ENCODE assay signal across 21 cellular contexts in the genomic region with DNA sequence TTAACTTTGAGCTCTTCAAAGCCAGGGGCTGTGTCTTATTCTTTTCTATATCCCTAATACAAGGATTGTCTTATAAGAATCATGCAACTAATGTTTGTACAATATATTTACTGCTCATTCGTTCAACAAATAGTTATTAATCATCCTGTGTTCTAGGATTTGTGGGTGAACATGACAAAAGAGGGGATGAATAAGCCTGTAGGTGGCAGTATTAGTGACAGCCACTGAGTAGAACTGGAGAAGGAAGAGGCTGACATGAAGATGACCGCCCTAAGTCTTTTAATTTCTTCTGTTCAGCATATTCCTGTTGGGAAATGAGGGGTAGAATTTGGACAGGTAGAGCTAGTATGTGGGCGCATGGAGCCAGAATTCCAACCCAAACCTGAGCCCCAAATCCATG. TPM values are rescaled to one million over a fixed set of nuclear protein-coding genes. Genes with fewer than 3 reads are reported as not detected.
DNase-seq lines count a peak whose midpoint lies in the region; ATAC-seq and TF ChIP-seq lines count a peak whose summit lies in the region.
"Had no signal": no experiment of that assay in that cellular context is flagged by ENCODE, and none has a peak within 500 bp of the region (broad histone marks: within the 10 kb centered on the region; RNA-seq: fewer than 3 reads in every experiment).

No MANE protein-coding gene starts in this region.

- TF ChIP-seq CTCF in GM12873 (IDR thresholded peaks at IDR 0.05; ENCODE audit: insufficient read depth, low read depth, low read length, missing control alignments): peak; percentile 40
- 0 out of 2 replicates have a peak, but pooled peaks have one; percentile 6 for TF ChIP-seq CTCF in LNCaP clone FGC (IDR thresholded peaks at IDR 0.05; ENCODE audit: control insufficient read depth, extremely low read depth, insufficient read depth)
- peak in 37 of 56 donors; percentile 8 to 51 (median 32) for TF ChIP-seq CTCF in dorsolateral prefrontal cortex (IDR thresholded peaks at IDR 0.05 in 54 of 56, conservative IDR thresholded peaks at IDR 0.05 in 2 of 56; ENCODE audit: low read depth in 1 of 56, partially characterized antibody in 56 of 56)
- TF ChIP-seq CTCF in retinal pigment epithelial cell (conservative IDR thresholded peaks at IDR 0.05; ENCODE audit: low read depth, low read length): peak; percentile 45

- peaks cover 0 to 52% (median 7%) of the 10 kb centered on the region in 45 donors for H3K27me3 ChIP-seq in dorsolateral prefrontal cortex
- H3K27me3 ChIP-seq: sigmoid colon, testis had no signal

- H3K27ac ChIP-seq in dorsolateral prefrontal cortex: no peak overlapping the region
- H3K27ac ChIP-seq: sigmoid colon, testis had no signal

- ATAC-seq in HG02588 (IDR thresholded peaks at IDR 0.05; ENCODE audit: unreplicated experiment) (no peak), GM18520 (IDR thresholded peaks at IDR 0.05; ENCODE audit: unreplicated experiment) (no peak)
- ATAC-seq: T-helper 17 cell had no signal

- H3K4me3 ChIP-seq in LNCaP clone FGC (ENCODE audit: low read depth, low read length) (no peak overlapping the region), dorsolateral prefrontal cortex (no peak overlapping the region), retinal pigment epithelial cell (ENCODE audit: low read length) (no peak overlapping the region)
- H3K4me3 ChIP-seq: sigmoid colon, testis had no signal

- intact Hi-C loops in dorsolateral prefrontal cortex (cut with DNase I): no loop called here

- DNase-seq in LNCaP clone FGC (ENCODE audit: low read depth): no peak
- no peak for DNase-seq in dorsolateral prefrontal cortex
- DNase-seq in retinal pigment epithelial cell (ENCODE audit: low read depth): no peak
- DNase-seq in NCI-H526 (lab: John Stamatoyannopoulos, UW): no peak
- DNase-seq: activated effector memory CD4-positive, alpha-beta T cell treated with anti-CD3 and anti-CD28 coated beads, Interleukin-2, amount 50 U/mL, for 16 hours; amygdala; CD4-positive, alpha-beta memory T cell; glutamatergic neuron; islet precursor cell; mesenchymal stem cell; NCI-H1930; NCI-H524; sigmoid colon; stimulated activated CD4-positive, alpha-beta T cell treated with anti-CD3 and anti-CD28 coated beads, Interleukin-2, amount 100 ng/mL, for 48 hours; stimulated activated CD8-positive, alpha-beta memory T cell treated with anti-CD3 and anti-CD28 coated beads, Interleukin-4, amount 100 ng/mL, for 48 hours; T-helper 17 cell; testis had no signal

RNA-seq across cellular contexts. Expression of a gene that starts 11.9 kb away (rescaled TPM):
- over 10,000 TPM in 59 of 120 experiments, 1,000 to 10,000 TPM in 61; 5,146 to 25,783 (median 9,954) TPM for total RNA-seq in dorsolateral prefrontal cortex
- total RNA-seq: activated CD8-positive, alpha-beta memory T cell treated with anti-CD3 and anti-CD28 coated beads for 36 hours had no signal
